In the genomic region with DNA sequence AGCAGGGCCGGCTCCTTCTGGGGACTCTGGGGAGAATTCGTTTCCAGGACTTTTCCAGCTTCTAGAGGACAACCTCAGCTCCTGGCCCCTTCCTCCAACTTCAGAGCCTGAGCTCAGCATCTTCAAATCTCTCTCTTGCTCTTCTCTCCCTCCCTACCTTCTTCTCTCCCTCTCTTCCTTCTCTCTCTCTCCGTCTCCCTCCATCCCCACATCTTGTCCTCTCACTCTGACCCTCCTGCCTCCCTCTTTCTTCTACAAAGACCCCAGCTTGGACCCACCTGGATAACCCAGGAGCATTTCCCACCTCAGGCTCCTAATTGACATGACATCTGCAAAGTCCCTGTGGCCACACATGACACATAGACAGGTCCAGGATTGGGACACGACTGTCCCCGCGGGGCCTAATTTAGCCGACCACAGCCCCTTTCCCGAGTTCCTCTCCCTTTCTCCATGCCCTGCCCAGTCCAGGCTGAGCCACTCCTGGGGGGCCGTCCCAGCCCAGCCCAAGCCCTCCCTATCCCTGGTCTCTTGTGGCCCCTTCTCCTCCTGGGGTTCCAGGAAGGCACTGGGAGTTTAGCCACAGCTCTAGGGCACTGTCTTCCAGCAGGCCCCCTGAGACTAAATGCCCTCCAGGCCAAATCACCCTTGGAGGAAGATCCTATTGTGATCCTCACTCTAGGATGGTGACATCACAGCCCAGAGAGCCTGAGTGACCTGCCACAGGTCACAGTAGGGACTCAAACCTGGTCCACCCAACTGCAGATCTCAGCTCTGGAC, we compare ENCODE assay signal across 1 cellular context.
TF ChIP-seq lines count a peak whose summit lies in the region.

No MANE protein-coding gene starts in this region.

TF ChIP-seq in K562, 482 proteins besides CTCF, POLR2A, EP300 and RAD21 (continued from another document):
- TF ChIP-seq HMGXB4 (CRISPR knock-in tag; IDR thresholded peaks at IDR 0.05) (no peak), CHD2 (IDR thresholded peaks at IDR 0.05; ENCODE audit: low read depth, low read length) (no peak), RFX7 (CRISPR knock-in tag; IDR thresholded peaks at IDR 0.05) (no peak), POLR2B (IDR thresholded peaks at IDR 0.05; ENCODE audit: low read depth, partially characterized antibody) (no peak), TFAM (CRISPR knock-in tag; conservative IDR thresholded peaks at IDR 0.05) (no peak), PHF21A (IDR thresholded peaks at IDR 0.05; ENCODE audit: borderline replicate concordance, low read depth) (no peak), HDAC2 (IDR thresholded peaks at IDR 0.05) (no peak), MBD1 (CRISPR knock-in tag; IDR thresholded peaks at IDR 0.05) (no peak), SREBF2 (CRISPR knock-in tag; IDR thresholded peaks at IDR 0.05) (no peak), U2AF1 (optimal IDR thresholded peaks at IDR 0.05; ENCODE audit: low read depth, low read length) (no peak), ZNF586 (CRISPR knock-in tag; conservative IDR thresholded peaks at IDR 0.05) (no peak), ZNF778 (CRISPR knock-in tag; IDR thresholded peaks at IDR 0.05) (no peak), POU5F1 (IDR thresholded peaks at IDR 0.05; ENCODE audit: borderline replicate concordance, low read depth, low read length, partially characterized antibody) (peak; percentile 12), MCM5 (IDR thresholded peaks at IDR 0.05; ENCODE audit: low read depth) (0 out of 2 replicates have a peak, but pooled peaks have one; percentile 45), SRSF3 (IDR thresholded peaks at IDR 0.05; ENCODE audit: insufficient read depth, low read length) (no peak), TAF7 (tag; IDR thresholded peaks at IDR 0.05) (peak; percentile 30; the same call in 1 of the 2 replicates), ZNF184 (CRISPR knock-in tag; IDR thresholded peaks at IDR 0.05) (no peak), TCFL5 (CRISPR knock-in tag; conservative IDR thresholded peaks at IDR 0.05) (no peak), TEAD4 (IDR thresholded peaks at IDR 0.05; ENCODE audit: low read length) (no peak), TEAD4 (CRISPR knock-in tag; IDR thresholded peaks at IDR 0.05; ENCODE audit: borderline replicate concordance) (no peak), ZNF589 (CRISPR knock-in tag; IDR thresholded peaks at IDR 0.05; ENCODE audit: low read depth) (no peak), ATF7 (IDR thresholded peaks at IDR 0.05) (no peak), SMC3 (conservative IDR thresholded peaks at IDR 0.05; ENCODE audit: insufficient read depth, low read depth, low read length) (no peak), CBFA2T2 (conservative IDR thresholded peaks at IDR 0.05) (no peak), FOXA1 (IDR thresholded peaks at IDR 0.05; ENCODE audit: borderline replicate concordance) (no peak), PURB (CRISPR knock-in tag; IDR thresholded peaks at IDR 0.05; ENCODE audit: low read depth) (no peak), HNRNPLL (IDR thresholded peaks at IDR 0.05; ENCODE audit: low read depth, low read length, poor library complexity, severe bottlenecking) (peak; percentile 14), NFRKB (IDR thresholded peaks at IDR 0.05; ENCODE audit: low read depth) (no peak), HSF4 (CRISPR knock-in tag; IDR thresholded peaks at IDR 0.05; ENCODE audit: borderline replicate concordance) (no peak), MAFK (IDR thresholded peaks at IDR 0.05; ENCODE audit: low read length) (no peak), HMGN3 (IDR thresholded peaks at IDR 0.05; ENCODE audit: borderline replicate concordance, extremely low read depth, insufficient read length, low read depth, low read length) (no peak), ETV5 (CRISPR knock-in tag; IDR thresholded peaks at IDR 0.05; ENCODE audit: low read depth) (no peak), GTF2A2 (tag; IDR thresholded peaks at IDR 0.05) (no peak), SMARCA5 (IDR thresholded peaks at IDR 0.05) (no peak), ZNF311 (CRISPR knock-in tag; IDR thresholded peaks at IDR 0.05) (no peak), FOXJ2 (tag; IDR thresholded peaks at IDR 0.05) (no peak), TRIM28 (IDR thresholded peaks at IDR 0.05) (no peak), HNRNPH1 (optimal IDR thresholded peaks at IDR 0.05; ENCODE audit: low read depth, low read length) (no peak), ZNF830 (CRISPR knock-in tag; IDR thresholded peaks at IDR 0.05) (no peak), NFATC3 (IDR thresholded peaks at IDR 0.05) (no peak), SIN3B (IDR thresholded peaks at IDR 0.05; ENCODE audit: low read depth) (no peak), SOX6 (IDR thresholded peaks at IDR 0.05) (no peak), TCF7L2 (IDR thresholded peaks at IDR 0.05; ENCODE audit: low read depth, low read length) (0 out of 2 replicates have a peak, but pooled peaks have one; percentile 8)
- TF ChIP-seq, protein P1, sequence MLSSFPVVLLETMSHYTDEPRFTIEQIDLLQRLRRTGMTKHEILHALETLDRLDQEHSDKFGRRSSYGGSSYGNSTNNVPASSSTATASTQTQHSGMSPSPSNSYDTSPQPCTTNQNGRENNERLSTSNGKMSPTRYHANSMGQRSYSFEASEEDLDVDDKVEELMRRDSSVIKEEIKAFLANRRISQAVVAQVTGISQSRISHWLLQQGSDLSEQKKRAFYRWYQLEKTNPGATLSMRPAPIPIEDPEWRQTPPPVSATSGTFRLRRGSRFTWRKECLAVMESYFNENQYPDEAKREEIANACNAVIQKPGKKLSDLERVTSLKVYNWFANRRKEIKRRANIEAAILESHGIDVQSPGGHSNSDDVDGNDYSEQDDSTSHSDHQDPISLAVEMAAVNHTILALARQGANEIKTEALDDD (IDR thresholded peaks at IDR 0.05) = no peak
- TF ChIP-seq, protein P2, sequence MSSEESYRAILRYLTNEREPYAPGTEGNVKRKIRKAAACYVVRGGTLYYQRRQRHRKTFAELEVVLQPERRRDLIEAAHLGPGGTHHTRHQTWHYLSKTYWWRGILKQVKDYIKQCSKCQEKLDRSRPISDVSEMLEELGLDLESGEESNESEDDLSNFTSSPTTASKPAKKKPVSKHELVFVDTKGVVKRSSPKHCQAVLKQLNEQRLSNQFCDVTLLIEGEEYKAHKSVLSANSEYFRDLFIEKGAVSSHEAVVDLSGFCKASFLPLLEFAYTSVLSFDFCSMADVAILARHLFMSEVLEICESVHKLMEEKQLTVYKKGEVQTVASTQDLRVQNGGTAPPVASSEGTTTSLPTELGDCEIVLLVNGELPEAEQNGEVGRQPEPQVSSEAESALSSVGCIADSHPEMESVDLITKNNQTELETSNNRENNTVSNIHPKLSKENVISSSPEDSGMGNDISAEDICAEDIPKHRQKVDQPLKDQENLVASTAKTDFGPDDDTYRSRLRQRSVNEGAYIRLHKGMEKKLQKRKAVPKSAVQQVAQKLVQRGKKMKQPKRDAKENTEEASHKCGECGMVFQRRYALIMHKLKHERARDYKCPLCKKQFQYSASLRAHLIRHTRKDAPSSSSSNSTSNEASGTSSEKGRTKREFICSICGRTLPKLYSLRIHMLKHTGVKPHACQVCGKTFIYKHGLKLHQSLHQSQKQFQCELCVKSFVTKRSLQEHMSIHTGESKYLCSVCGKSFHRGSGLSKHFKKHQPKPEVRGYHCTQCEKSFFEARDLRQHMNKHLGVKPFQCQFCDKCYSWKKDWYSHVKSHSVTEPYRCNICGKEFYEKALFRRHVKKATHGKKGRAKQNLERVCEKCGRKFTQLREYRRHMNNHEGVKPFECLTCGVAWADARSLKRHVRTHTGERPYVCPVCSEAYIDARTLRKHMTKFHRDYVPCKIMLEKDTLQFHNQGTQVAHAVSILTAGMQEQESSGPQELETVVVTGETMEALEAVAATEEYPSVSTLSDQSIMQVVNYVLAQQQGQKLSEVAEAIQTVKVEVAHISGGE (CRISPR knock-in tag; IDR thresholded peaks at IDR 0.05) = no peak
- TF ChIP-seq, protein P3, sequence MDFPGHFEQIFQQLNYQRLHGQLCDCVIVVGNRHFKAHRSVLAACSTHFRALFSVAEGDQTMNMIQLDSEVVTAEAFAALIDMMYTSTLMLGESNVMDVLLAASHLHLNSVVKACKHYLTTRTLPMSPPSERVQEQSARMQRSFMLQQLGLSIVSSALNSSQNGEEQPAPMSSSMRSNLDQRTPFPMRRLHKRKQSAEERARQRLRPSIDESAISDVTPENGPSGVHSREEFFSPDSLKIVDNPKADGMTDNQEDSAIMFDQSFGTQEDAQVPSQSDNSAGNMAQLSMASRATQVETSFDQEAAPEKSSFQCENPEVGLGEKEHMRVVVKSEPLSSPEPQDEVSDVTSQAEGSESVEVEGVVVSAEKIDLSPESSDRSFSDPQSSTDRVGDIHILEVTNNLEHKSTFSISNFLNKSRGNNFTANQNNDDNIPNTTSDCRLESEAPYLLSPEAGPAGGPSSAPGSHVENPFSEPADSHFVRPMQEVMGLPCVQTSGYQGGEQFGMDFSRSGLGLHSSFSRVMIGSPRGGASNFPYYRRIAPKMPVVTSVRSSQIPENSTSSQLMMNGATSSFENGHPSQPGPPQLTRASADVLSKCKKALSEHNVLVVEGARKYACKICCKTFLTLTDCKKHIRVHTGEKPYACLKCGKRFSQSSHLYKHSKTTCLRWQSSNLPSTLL (IDR thresholded peaks at IDR 0.05) = no peak
- TF ChIP-seq, protein P4, sequence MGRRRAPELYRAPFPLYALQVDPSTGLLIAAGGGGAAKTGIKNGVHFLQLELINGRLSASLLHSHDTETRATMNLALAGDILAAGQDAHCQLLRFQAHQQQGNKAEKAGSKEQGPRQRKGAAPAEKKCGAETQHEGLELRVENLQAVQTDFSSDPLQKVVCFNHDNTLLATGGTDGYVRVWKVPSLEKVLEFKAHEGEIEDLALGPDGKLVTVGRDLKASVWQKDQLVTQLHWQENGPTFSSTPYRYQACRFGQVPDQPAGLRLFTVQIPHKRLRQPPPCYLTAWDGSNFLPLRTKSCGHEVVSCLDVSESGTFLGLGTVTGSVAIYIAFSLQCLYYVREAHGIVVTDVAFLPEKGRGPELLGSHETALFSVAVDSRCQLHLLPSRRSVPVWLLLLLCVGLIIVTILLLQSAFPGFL (CRISPR knock-in tag; IDR thresholded peaks at IDR 0.05) = no peak
- TF ChIP-seq, protein P5, sequence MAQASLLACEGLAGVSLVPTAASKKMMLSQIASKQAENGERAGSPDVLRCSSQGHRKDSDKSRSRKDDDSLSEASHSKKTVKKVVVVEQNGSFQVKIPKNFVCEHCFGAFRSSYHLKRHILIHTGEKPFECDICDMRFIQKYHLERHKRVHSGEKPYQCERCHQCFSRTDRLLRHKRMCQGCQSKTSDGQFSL (CRISPR knock-in tag; IDR thresholded peaks at IDR 0.05) = no peak
- TF ChIP-seq, protein P5 (tag; IDR thresholded peaks at IDR 0.05) = no peak
- TF ChIP-seq, protein P6, sequence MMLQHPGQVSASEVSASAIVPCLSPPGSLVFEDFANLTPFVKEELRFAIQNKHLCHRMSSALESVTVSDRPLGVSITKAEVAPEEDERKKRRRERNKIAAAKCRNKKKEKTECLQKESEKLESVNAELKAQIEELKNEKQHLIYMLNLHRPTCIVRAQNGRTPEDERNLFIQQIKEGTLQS (IDR thresholded peaks at IDR 0.05) = no peak
- TF ChIP-seq, protein P6 (CRISPR knock-in tag; conservative IDR thresholded peaks at IDR 0.05) = no peak
- TF ChIP-seq, protein P7, sequence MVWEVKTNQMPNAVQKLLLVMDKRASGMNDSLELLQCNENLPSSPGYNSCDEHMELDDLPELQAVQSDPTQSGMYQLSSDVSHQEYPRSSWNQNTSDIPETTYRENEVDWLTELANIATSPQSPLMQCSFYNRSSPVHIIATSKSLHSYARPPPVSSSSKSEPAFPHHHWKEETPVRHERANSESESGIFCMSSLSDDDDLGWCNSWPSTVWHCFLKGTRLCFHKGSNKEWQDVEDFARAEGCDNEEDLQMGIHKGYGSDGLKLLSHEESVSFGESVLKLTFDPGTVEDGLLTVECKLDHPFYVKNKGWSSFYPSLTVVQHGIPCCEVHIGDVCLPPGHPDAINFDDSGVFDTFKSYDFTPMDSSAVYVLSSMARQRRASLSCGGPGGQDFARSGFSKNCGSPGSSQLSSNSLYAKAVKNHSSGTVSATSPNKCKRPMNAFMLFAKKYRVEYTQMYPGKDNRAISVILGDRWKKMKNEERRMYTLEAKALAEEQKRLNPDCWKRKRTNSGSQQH (CRISPR knock-in tag; IDR thresholded peaks at IDR 0.05) = no peak
- TF ChIP-seq, protein P8, sequence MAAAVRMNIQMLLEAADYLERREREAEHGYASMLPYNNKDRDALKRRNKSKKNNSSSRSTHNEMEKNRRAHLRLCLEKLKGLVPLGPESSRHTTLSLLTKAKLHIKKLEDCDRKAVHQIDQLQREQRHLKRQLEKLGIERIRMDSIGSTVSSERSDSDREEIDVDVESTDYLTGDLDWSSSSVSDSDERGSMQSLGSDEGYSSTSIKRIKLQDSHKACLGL (CRISPR knock-in tag; IDR thresholded peaks at IDR 0.05; ENCODE audit: borderline replicate concordance, poor library complexity, severe bottlenecking) = peak; percentile 9
